In the genomic region with DNA sequence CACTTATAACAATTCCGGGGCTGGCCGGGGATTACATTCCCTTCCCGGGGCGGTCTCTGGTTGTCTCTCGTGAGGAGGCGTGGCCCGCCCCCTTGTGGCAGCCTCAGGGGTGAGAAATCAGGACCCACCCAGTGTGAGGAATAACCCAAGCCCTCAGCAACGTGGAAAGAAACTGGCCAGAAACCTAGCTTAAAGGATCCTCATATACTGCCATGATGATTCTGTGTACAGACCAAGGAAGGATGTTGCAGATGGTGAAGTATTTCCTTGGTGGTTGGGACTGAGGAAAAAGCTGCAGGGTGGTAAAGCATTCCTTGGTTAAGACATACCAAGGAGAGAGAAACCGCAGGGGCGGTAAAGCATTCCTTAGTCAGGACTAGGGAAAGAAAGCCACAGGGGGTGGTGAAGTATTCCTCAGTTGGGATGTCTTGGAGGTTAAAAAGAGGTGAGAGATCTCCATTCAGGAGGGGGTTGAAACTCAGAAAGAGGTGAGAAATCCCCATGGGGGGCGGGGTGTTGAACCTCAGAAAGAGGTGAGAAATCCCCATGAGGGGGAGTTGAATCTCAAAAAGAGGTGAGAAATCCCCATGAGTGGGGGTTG, we compare ENCODE assay signal across 2 cellular contexts.
TF ChIP-seq lines count a peak whose summit lies in the region.

No MANE protein-coding gene starts in this region.

TF ChIP-seq in IMR-90, 13 proteins besides CTCF, POLR2A, EP300 and RAD21:
- no peak for TF ChIP-seq MXI1 (IDR thresholded peaks at IDR 0.05; ENCODE audit: borderline replicate concordance, low read depth, low read length)
- no peak for TF ChIP-seq RCOR1 (IDR thresholded peaks at IDR 0.05; ENCODE audit: insufficient replicate concordance, low read length)
- TF ChIP-seq CHD1 (IDR thresholded peaks at IDR 0.05; ENCODE audit: low read depth, low read length) = no peak
- TF ChIP-seq CEBPB (IDR thresholded peaks at IDR 0.05; ENCODE audit: low read depth, low read length) = no peak
- TF ChIP-seq, protein P1, sequence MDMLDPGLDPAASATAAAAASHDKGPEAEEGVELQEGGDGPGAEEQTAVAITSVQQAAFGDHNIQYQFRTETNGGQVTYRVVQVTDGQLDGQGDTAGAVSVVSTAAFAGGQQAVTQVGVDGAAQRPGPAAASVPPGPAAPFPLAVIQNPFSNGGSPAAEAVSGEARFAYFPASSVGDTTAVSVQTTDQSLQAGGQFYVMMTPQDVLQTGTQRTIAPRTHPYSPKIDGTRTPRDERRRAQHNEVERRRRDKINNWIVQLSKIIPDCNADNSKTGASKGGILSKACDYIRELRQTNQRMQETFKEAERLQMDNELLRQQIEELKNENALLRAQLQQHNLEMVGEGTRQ (IDR thresholded peaks at IDR 0.05; ENCODE audit: low read depth, low read length) = no peak
- TF ChIP-seq SMC3 (IDR thresholded peaks at IDR 0.05; ENCODE audit: low read depth, low read length) = no peak
- no peak for TF ChIP-seq RFX5 (IDR thresholded peaks at IDR 0.05; ENCODE audit: low read depth, low read length)

TF ChIP-seq in H1, 55 proteins besides CTCF, POLR2A, EP300 and RAD21 (continues in another document):
- TF ChIP-seq TAF1 (IDR thresholded peaks at IDR 0.05; ENCODE audit: low read depth, low read length) (no peak), CEBPB (IDR thresholded peaks at IDR 0.05; ENCODE audit: low read depth, low read length) (no peak), JUN (IDR thresholded peaks at IDR 0.05; ENCODE audit: low read depth, low read length) (no peak), TBP (IDR thresholded peaks at IDR 0.05; ENCODE audit: low read depth, low read length) (no peak), CBX8 (IDR thresholded peaks at IDR 0.05; ENCODE audit: borderline replicate concordance, low read depth, low read length) (no peak), BCL11A (IDR thresholded peaks at IDR 0.05; ENCODE audit: low read depth in 2 of 2, low read length in 2 of 2) (no peak), FOSL1 (IDR thresholded peaks at IDR 0.05; ENCODE audit: insufficient read depth, low read depth, low read length) (no peak), RBBP5 (IDR thresholded peaks at IDR 0.05; ENCODE audit: borderline replicate concordance, low read depth, low read length) (no peak), SIX5 (IDR thresholded peaks at IDR 0.05; ENCODE audit: low read depth, low read length) (no peak), SUZ12 (IDR thresholded peaks at IDR 0.05; ENCODE audit: low read length) (no peak), ASH2L (IDR thresholded peaks at IDR 0.05; ENCODE audit: low read length) (peak; percentile 41), NRF1 (IDR thresholded peaks at IDR 0.05; ENCODE audit: low read depth, low read length) (no peak), KDM4A (IDR thresholded peaks at IDR 0.05; ENCODE audit: low read depth, low read length, severe bottlenecking) (no peak), NANOG (IDR thresholded peaks at IDR 0.05; ENCODE audit: insufficient read depth, low read depth, low read length, poor library complexity, severe bottlenecking) (no peak), SIN3A (conservative IDR thresholded peaks at IDR 0.05 in 1 of 2, IDR thresholded peaks at IDR 0.05 in 1 of 2; ENCODE audit: low read depth in 1 of 2, low read length in 2 of 2) (no peak), CHD1 (IDR thresholded peaks at IDR 0.05; ENCODE audit: low read depth, low read length) (0 out of 2 replicates have a peak, but pooled peaks have one; percentile 53), HDAC2 (IDR thresholded peaks at IDR 0.05; ENCODE audit: borderline replicate concordance in 1 of 2, low read depth in 2 of 2, low read length in 2 of 2) (no peak; a peak in 1 of 4 replicates), PHF8 (conservative IDR thresholded peaks at IDR 0.05; ENCODE audit: low read depth, low read length) (no peak), EZH2 (IDR thresholded peaks at IDR 0.05; ENCODE audit: low read depth, low read length, severe bottlenecking) (no peak), TEAD4 (IDR thresholded peaks at IDR 0.05; ENCODE audit: low read depth, low read length) (peak; percentile 67; the same call in 1 of the 2 replicates), POLR2AphosphoS5 (IDR thresholded peaks at IDR 0.05; ENCODE audit: low read depth, low read length) (no peak), KDM1A (IDR thresholded peaks at IDR 0.05; ENCODE audit: borderline replicate concordance, low read length) (peak; percentile 83; the same call in 1 of the 2 replicates), CREB1 (IDR thresholded peaks at IDR 0.05) (no peak), RFX5 (IDR thresholded peaks at IDR 0.05; ENCODE audit: borderline replicate concordance, low read depth, low read length) (no peak), SP4 (IDR thresholded peaks at IDR 0.05; ENCODE audit: low read length) (no peak), SP2 (IDR thresholded peaks at IDR 0.05; ENCODE audit: low read length) (no peak), BRCA1 (IDR thresholded peaks at IDR 0.05; ENCODE audit: low read depth, low read length) (no peak), EGR1 (IDR thresholded peaks at IDR 0.05; ENCODE audit: borderline replicate concordance, low read depth, low read length) (no peak), GABPA (IDR thresholded peaks at IDR 0.05; ENCODE audit: borderline replicate concordance, insufficient read depth, low read length) (no peak), SP1 (IDR thresholded peaks at IDR 0.05; ENCODE audit: low read depth, low read length) (no peak), CBX5 (IDR thresholded peaks at IDR 0.05; ENCODE audit: low read depth, low read length) (no peak), SIRT6 (IDR thresholded peaks at IDR 0.05; ENCODE audit: low read length) (no peak), SAP30 (IDR thresholded peaks at IDR 0.05; ENCODE audit: insufficient read depth, insufficient replicate concordance, low read length) (no peak), CHD2 (IDR thresholded peaks at IDR 0.05; ENCODE audit: low read length) (no peak), RXRA (IDR thresholded peaks at IDR 0.05; ENCODE audit: insufficient read depth, low read depth, low read length) (no peak), TAF7 (optimal IDR thresholded peaks at IDR 0.05; ENCODE audit: borderline replicate concordance, low read depth, low read length) (no peak), HDAC6 (IDR thresholded peaks at IDR 0.05; ENCODE audit: low read depth, low read length) (no peak), POU5F1 (IDR thresholded peaks at IDR 0.05; ENCODE audit: low read depth, low read length) (no peak), KDM5A (IDR thresholded peaks at IDR 0.05; ENCODE audit: low read length) (no peak), TCF12 (IDR thresholded peaks at IDR 0.05; ENCODE audit: low read depth, low read length) (no peak), MAFK (IDR thresholded peaks at IDR 0.05; ENCODE audit: low read depth, low read length) (no peak), ZNF274 (IDR thresholded peaks at IDR 0.05; ENCODE audit: borderline replicate concordance, extremely low read depth, low read length) (no peak), YY1 (IDR thresholded peaks at IDR 0.05; ENCODE audit: low read depth, low read length) (no peak), JUND (IDR thresholded peaks at IDR 0.05; ENCODE audit: low read length) (peak; percentile 34; the same call in 1 of the 2 replicates)
- TF ChIP-seq, protein P2, sequence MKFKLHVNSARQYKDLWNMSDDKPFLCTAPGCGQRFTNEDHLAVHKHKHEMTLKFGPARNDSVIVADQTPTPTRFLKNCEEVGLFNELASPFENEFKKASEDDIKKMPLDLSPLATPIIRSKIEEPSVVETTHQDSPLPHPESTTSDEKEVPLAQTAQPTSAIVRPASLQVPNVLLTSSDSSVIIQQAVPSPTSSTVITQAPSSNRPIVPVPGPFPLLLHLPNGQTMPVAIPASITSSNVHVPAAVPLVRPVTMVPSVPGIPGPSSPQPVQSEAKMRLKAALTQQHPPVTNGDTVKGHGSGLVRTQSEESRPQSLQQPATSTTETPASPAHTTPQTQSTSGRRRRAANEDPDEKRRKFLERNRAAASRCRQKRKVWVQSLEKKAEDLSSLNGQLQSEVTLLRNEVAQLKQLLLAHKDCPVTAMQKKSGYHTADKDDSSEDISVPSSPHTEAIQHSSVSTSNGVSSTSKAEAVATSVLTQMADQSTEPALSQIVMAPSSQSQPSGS (IDR thresholded peaks at IDR 0.05; ENCODE audit: low read length) = no peak
- TF ChIP-seq, protein P3, sequence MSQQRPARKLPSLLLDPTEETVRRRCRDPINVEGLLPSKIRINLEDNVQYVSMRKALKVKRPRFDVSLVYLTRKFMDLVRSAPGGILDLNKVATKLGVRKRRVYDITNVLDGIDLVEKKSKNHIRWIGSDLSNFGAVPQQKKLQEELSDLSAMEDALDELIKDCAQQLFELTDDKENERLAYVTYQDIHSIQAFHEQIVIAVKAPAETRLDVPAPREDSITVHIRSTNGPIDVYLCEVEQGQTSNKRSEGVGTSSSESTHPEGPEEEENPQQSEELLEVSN (IDR thresholded peaks at IDR 0.05) = no peak
- TF ChIP-seq, protein P4, sequence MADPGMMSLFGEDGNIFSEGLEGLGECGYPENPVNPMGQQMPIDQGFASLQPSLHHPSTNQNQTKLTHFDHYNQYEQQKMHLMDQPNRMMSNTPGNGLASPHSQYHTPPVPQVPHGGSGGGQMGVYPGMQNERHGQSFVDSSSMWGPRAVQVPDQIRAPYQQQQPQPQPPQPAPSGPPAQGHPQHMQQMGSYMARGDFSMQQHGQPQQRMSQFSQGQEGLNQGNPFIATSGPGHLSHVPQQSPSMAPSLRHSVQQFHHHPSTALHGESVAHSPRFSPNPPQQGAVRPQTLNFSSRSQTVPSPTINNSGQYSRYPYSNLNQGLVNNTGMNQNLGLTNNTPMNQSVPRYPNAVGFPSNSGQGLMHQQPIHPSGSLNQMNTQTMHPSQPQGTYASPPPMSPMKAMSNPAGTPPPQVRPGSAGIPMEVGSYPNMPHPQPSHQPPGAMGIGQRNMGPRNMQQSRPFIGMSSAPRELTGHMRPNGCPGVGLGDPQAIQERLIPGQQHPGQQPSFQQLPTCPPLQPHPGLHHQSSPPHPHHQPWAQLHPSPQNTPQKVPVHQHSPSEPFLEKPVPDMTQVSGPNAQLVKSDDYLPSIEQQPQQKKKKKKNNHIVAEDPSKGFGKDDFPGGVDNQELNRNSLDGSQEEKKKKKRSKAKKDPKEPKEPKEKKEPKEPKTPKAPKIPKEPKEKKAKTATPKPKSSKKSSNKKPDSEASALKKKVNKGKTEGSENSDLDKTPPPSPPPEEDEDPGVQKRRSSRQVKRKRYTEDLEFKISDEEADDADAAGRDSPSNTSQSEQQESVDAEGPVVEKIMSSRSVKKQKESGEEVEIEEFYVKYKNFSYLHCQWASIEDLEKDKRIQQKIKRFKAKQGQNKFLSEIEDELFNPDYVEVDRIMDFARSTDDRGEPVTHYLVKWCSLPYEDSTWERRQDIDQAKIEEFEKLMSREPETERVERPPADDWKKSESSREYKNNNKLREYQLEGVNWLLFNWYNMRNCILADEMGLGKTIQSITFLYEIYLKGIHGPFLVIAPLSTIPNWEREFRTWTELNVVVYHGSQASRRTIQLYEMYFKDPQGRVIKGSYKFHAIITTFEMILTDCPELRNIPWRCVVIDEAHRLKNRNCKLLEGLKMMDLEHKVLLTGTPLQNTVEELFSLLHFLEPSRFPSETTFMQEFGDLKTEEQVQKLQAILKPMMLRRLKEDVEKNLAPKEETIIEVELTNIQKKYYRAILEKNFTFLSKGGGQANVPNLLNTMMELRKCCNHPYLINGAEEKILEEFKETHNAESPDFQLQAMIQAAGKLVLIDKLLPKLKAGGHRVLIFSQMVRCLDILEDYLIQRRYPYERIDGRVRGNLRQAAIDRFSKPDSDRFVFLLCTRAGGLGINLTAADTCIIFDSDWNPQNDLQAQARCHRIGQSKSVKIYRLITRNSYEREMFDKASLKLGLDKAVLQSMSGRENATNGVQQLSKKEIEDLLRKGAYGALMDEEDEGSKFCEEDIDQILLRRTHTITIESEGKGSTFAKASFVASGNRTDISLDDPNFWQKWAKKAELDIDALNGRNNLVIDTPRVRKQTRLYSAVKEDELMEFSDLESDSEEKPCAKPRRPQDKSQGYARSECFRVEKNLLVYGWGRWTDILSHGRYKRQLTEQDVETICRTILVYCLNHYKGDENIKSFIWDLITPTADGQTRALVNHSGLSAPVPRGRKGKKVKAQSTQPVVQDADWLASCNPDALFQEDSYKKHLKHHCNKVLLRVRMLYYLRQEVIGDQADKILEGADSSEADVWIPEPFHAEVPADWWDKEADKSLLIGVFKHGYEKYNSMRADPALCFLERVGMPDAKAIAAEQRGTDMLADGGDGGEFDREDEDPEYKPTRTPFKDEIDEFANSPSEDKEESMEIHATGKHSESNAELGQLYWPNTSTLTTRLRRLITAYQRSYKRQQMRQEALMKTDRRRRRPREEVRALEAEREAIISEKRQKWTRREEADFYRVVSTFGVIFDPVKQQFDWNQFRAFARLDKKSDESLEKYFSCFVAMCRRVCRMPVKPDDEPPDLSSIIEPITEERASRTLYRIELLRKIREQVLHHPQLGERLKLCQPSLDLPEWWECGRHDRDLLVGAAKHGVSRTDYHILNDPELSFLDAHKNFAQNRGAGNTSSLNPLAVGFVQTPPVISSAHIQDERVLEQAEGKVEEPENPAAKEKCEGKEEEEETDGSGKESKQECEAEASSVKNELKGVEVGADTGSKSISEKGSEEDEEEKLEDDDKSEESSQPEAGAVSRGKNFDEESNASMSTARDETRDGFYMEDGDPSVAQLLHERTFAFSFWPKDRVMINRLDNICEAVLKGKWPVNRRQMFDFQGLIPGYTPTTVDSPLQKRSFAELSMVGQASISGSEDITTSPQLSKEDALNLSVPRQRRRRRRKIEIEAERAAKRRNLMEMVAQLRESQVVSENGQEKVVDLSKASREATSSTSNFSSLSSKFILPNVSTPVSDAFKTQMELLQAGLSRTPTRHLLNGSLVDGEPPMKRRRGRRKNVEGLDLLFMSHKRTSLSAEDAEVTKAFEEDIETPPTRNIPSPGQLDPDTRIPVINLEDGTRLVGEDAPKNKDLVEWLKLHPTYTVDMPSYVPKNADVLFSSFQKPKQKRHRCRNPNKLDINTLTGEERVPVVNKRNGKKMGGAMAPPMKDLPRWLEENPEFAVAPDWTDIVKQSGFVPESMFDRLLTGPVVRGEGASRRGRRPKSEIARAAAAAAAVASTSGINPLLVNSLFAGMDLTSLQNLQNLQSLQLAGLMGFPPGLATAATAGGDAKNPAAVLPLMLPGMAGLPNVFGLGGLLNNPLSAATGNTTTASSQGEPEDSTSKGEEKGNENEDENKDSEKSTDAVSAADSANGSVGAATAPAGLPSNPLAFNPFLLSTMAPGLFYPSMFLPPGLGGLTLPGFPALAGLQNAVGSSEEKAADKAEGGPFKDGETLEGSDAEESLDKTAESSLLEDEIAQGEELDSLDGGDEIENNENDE (IDR thresholded peaks at IDR 0.05; ENCODE audit: insufficient replicate concordance, low read length) = no peak
- TF ChIP-seq, protein P1 (IDR thresholded peaks at IDR 0.05; ENCODE audit: low read length) = no peak
- TF ChIP-seq, protein P5, sequence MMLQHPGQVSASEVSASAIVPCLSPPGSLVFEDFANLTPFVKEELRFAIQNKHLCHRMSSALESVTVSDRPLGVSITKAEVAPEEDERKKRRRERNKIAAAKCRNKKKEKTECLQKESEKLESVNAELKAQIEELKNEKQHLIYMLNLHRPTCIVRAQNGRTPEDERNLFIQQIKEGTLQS (IDR thresholded peaks at IDR 0.05; ENCODE audit: insufficient read depth, low read depth, low read length) = no peak
- TF ChIP-seq, protein P6, sequence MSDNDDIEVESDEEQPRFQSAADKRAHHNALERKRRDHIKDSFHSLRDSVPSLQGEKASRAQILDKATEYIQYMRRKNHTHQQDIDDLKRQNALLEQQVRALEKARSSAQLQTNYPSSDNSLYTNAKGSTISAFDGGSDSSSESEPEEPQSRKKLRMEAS (IDR thresholded peaks at IDR 0.05) = peak; percentile 8; the same call in 1 of the 2 replicates
